18 cellular contexts compared by ENCODE assay signal in genomic region chr22:36145881-36146280, GRCh38. TPM values are rescaled to one million over a fixed set of nuclear protein-coding genes. Genes with fewer than 3 reads are reported as not detected.
DNase-seq lines count a peak whose midpoint lies in the region; ATAC-seq and TF ChIP-seq lines count a peak whose summit lies in the region.
"Had no signal": no experiment of that assay in that cellular context is flagged by ENCODE, and none has a peak within 500 bp of the region (broad histone marks: within the 10 kb centered on the region; RNA-seq: fewer than 3 reads in every experiment).

No MANE protein-coding gene starts in this region.

- H3K36me3 ChIP-seq in gastrocnemius medialis = peaks cover 0 to 25% of the 10 kb centered on the region in 2 donors
- H3K36me3 ChIP-seq: neural progenitor cell had no signal

- ATAC-seq in gastrocnemius medialis (no peak), GM18873 (IDR thresholded peaks at IDR 0.05; ENCODE audit: low FRiP score, unreplicated experiment) (no peak), GM21447 (IDR thresholded peaks at IDR 0.05; ENCODE audit: unreplicated experiment) (no peak)

- no peaks in the 10 kb centered on the region for H3K27me3 ChIP-seq in gastrocnemius medialis
- H3K27me3 ChIP-seq: heart right ventricle, neural progenitor cell had no signal

- no peak for TF ChIP-seq CTCF in gastrocnemius medialis (IDR thresholded peaks at IDR 0.05 in 4 of 5, conservative IDR thresholded peaks at IDR 0.05 in 1 of 5)

- no peaks in the 10 kb centered on the region for H3K27me3 Mint-ChIP-seq in activated CD4-positive, alpha-beta T cell treated with anti-CD3 and anti-CD28 coated beads, Interleukin-2, amount 10 ng/mL, durations not matched to agents 24 days and 14 days
- H3K27me3 Mint-ChIP-seq: activated CD4-positive, alpha-beta T cell treated with anti-CD3 and anti-CD28 coated beads for 36 hours had no signal

- no peaks in the 10 kb centered on the region for H3K9me3 Mint-ChIP-seq in activated CD4-positive, alpha-beta T cell treated with anti-CD3 and anti-CD28 coated beads, Interleukin-2, amount 10 ng/mL, durations not matched to agents 24 days and 14 days
- H3K9me3 Mint-ChIP-seq: activated T-helper 2 cell treated with anti-CD3 and anti-CD28 coated beads, Interferon-gamma antibody, Interleukin-2, Interleukin-4, amounts not matched to agents 10 μg/mL and 5 μg/mL and 100 μg/mL, durations not matched to agents 14 hours and 24 hours and 36 hours; neural progenitor cell had no signal

- peaks cover 12 to 28% of the 10 kb centered on the region in 2 donors for H3K4me1 ChIP-seq in gastrocnemius medialis

- no peak overlapping the region for H3K4me3 ChIP-seq in gastrocnemius medialis
- H3K4me3 ChIP-seq: heart right ventricle had no signal

- intact Hi-C loops in activated CD4-positive, alpha-beta T cell treated with anti-CD3 and anti-CD28 coated beads, Interleukin-2, amount 10 ng/mL, durations not matched to agents 24 days and 14 days (cut with micrococcal nuclease) = loop anchor here (1.0 kb wide), 1 partner anchor 34 kb away; no protein-coding TSS in a partner anchor
- intact Hi-C loops in gastrocnemius medialis (cut with DNase I; ENCODE audit: low total_unique reads) = loop anchor here (1.0 to 5.0 kb wide), 4 partner anchors 35 to 140 kb away; no protein-coding TSS in a partner anchor

- in situ Hi-C loops in gastrocnemius medialis (cut with MboI; ENCODE audit: low sequenced_read_pairs in 4 of 4) = loop anchor here in 1 of 4 donors (10.0 kb wide), 1 partner anchor 89 kb away; the partner anchor contains the start of gene APOL2

- H3K9me3 ChIP-seq in gastrocnemius medialis = no peaks in the 10 kb centered on the region
- H3K9me3 ChIP-seq: heart right ventricle had no signal

- DNase-seq in activated CD4-positive, alpha-beta T cell treated with anti-CD3 and anti-CD28 coated beads, Interleukin-2, amount 10 ng/mL, durations not matched to agents 24 days and 14 days = no peak
- no peak for DNase-seq in activated CD4-positive, alpha-beta T cell treated with anti-CD3 and anti-CD28 coated beads for 1 hour
- DNase-seq in RPMI7951 (ENCODE audit: low read depth) (peak; percentile 74), fibroblast of gingiva (ENCODE audit: low read depth) (peak; percentile 46), gastrocnemius medialis (no peak), NCI-H345 treated with DMSO at 0.1 percent for 48 hours (lab: John Stamatoyannopoulos, UW; ENCODE audit: unreplicated experiment) (no peak)
- DNase-seq: 8988T; activated CD4-positive, alpha-beta T cell treated with anti-CD3 and anti-CD28 coated beads for 36 hours; heart right ventricle; NCI-H510A treated with DMSO at 0.1 percent for 48 hours; PC-3; stimulated activated naive CD4-positive, alpha-beta T cell treated with Interleukin-2 at 50 U/mL for 16 hours; T-helper 1 cell had no signal

- peak overlapping the region; percentile 18 to 54 (median 32) for H3K27ac ChIP-seq in gastrocnemius medialis
- H3K27ac ChIP-seq: neural progenitor cell had no signal

- no peak for TF ChIP-seq POLR2A in gastrocnemius medialis (IDR thresholded peaks at IDR 0.05)

- H3K4me1 Mint-ChIP-seq in activated CD4-positive, alpha-beta T cell treated with anti-CD3 and anti-CD28 coated beads, Interleukin-2, amount 10 ng/mL, durations not matched to agents 24 days and 14 days = peaks cover 9% of the 10 kb centered on the region

- H3K36me3 Mint-ChIP-seq in activated CD4-positive, alpha-beta T cell treated with anti-CD3 and anti-CD28 coated beads, Interleukin-2, amount 10 ng/mL, durations not matched to agents 24 days and 14 days (ENCODE audit: low read depth) = peaks cover 72% of the 10 kb centered on the region
- H3K36me3 Mint-ChIP-seq: neural progenitor cell had no signal

- H3K27ac Mint-ChIP-seq in activated CD4-positive, alpha-beta T cell treated with anti-CD3 and anti-CD28 coated beads, Interleukin-2, amount 10 ng/mL, durations not matched to agents 24 days and 14 days = peak overlapping the region; percentile 22
- H3K27ac Mint-ChIP-seq: activated CD4-positive, alpha-beta T cell treated with anti-CD3 and anti-CD28 coated beads for 36 hours; activated T-helper 2 cell treated with anti-CD3 and anti-CD28 coated beads, Interferon-gamma antibody, Interleukin-2, Interleukin-4, amounts not matched to agents 10 μg/mL and 5 μg/mL and 100 μg/mL, durations not matched to agents 14 hours and 24 hours and 36 hours; neural progenitor cell had no signal

- no peak overlapping the region for H3K4me3 Mint-ChIP-seq in activated CD4-positive, alpha-beta T cell treated with anti-CD3 and anti-CD28 coated beads, Interleukin-2, amount 10 ng/mL, durations not matched to agents 24 days and 14 days
- H3K4me3 Mint-ChIP-seq: activated CD4-positive, alpha-beta T cell treated with anti-CD3 and anti-CD28 coated beads for 36 hours; neural progenitor cell had no signal

RNA-seq across cellular contexts. Expression of gene APOL3, which starts 14.7 kb away (rescaled TPM):
- 42.2 and 44.8 TPM in 2 replicates for total RNA-seq in activated CD4-positive, alpha-beta T cell treated with anti-CD3 and anti-CD28 coated beads, Interleukin-2, amount 10 ng/mL, durations not matched to agents 24 days and 14 days
- total RNA-seq in RPMI7951 (2014; rRNA removed; shearing (Covaris generic)) = 11.1 and 14.1 TPM in 2 replicates
- total RNA-seq in gastrocnemius medialis = 10 to 100 TPM; 16.6 to 23.4 (median 19.3) TPM
- total RNA-seq: bronchial epithelial cell, PC-3 had no signal

RNA-seq across cellular contexts. Expression of gene APOL4, which starts 55.7 kb away (rescaled TPM):
- total RNA-seq in activated CD4-positive, alpha-beta T cell treated with anti-CD3 and anti-CD28 coated beads, Interleukin-2, amount 10 ng/mL, durations not matched to agents 24 days and 14 days = 0.17 TPM in 1 of 2 replicates, not detected in the other
- 0.20 TPM in 1 of 2 replicates, not detected in the other for total RNA-seq in RPMI7951 (2014; rRNA removed; shearing (Covaris generic))
- 1 to 10 TPM in 3 of 4 donors, not detected in 1; 1.5 to 2.3 (median 2.0) TPM for total RNA-seq in gastrocnemius medialis

Comparison
In these comparisons a context has a peak if more than half of its experiments do, and no peak if none do; other contexts are left out.
1. DNase-seq: peak in RPMI7951 (single experiment) and fibroblast of gingiva (single experiment); none in activated CD4-positive, alpha-beta T cell treated with anti-CD3 and anti-CD28 coated beads, Interleukin-2, amount 10 ng/mL, durations not matched to agents 24 days and 14 days (single experiment), activated CD4-positive, alpha-beta T cell treated with anti-CD3 and anti-CD28 coated beads for 1 hour (single experiment), gastrocnemius medialis (0 of 2) and NCI-H345 treated with DMSO at 0.1 percent for 48 hours (single experiment).